1 cellular context compared by ENCODE assay signal in genomic region chr2:38610851-38611801, GRCh38.
TF ChIP-seq lines count a peak whose summit lies in the region.

No MANE protein-coding gene starts in this region.

TF ChIP-seq in HepG2, 621 proteins besides CTCF, POLR2A, EP300 and RAD21 (continued from another document and continues in another):
- no peak for TF ChIP-seq ZNF407 (CRISPR knock-in tag; IDR thresholded peaks at IDR 0.05; ENCODE audit: not compliant biosample characterization)
- peak; percentile 66 for TF ChIP-seq SALL1 (CRISPR knock-in tag; IDR thresholded peaks at IDR 0.05)
- TF ChIP-seq EHMT2 (IDR thresholded peaks at IDR 0.05; ENCODE audit: borderline replicate concordance, low read depth, low read length) = peak; percentile 94; the same call in 1 of the 2 replicates
- TF ChIP-seq MXI1 (IDR thresholded peaks at IDR 0.05; ENCODE audit: borderline replicate concordance, low read depth, low read length) = peak; percentile 36; the same call in 1 of the 3 replicates
- no peak for TF ChIP-seq CREB3 (CRISPR knock-in tag; IDR thresholded peaks at IDR 0.05)
- TF ChIP-seq NR2C2 (CRISPR knock-in tag; IDR thresholded peaks at IDR 0.05; ENCODE audit: borderline replicate concordance) = peak; percentile 55
- TF ChIP-seq SNRNP70 (IDR thresholded peaks at IDR 0.05; ENCODE audit: low read depth, low read length) = no peak
- peak; percentile 84 for TF ChIP-seq CREM (IDR thresholded peaks at IDR 0.05)
- no peak for TF ChIP-seq CREM (CRISPR knock-in tag; IDR thresholded peaks at IDR 0.05)
- no peak for TF ChIP-seq NBN (conservative IDR thresholded peaks at IDR 0.05)
- TF ChIP-seq ASH2L (IDR thresholded peaks at IDR 0.05; ENCODE audit: insufficient read length, low read depth, low read length) = peak; percentile 94
- no peak for TF ChIP-seq ZBTB42 (CRISPR knock-in tag; IDR thresholded peaks at IDR 0.05)
- no peak for TF ChIP-seq PLRG1 (conservative IDR thresholded peaks at IDR 0.05)
- TF ChIP-seq PPARG (CRISPR knock-in tag; conservative IDR thresholded peaks at IDR 0.05) = peak; percentile 81
- peak; percentile 34; the same call in 1 of the 2 replicates for TF ChIP-seq HHEX (CRISPR knock-in tag; IDR thresholded peaks at IDR 0.05)
- TF ChIP-seq PHF21A (CRISPR knock-in tag; IDR thresholded peaks at IDR 0.05) = peak; percentile 77; the same call in 1 of the 2 replicates
- TF ChIP-seq MEF2D (CRISPR knock-in tag; IDR thresholded peaks at IDR 0.05) = 0 out of 2 replicates have a peak, but pooled peaks have one; percentile 46
- peak; percentile 81; the same call in 1 of the 2 replicates for TF ChIP-seq SIX1 (CRISPR knock-in tag; IDR thresholded peaks at IDR 0.05; ENCODE audit: borderline replicate concordance)
- peak; percentile 72; the same call in 1 of the 2 replicates for TF ChIP-seq HMG20A (CRISPR knock-in tag; IDR thresholded peaks at IDR 0.05; ENCODE audit: borderline replicate concordance)
- no peak for TF ChIP-seq HNRNPLL (IDR thresholded peaks at IDR 0.05; ENCODE audit: low read depth, low read length, poor library complexity, severe bottlenecking)
- TF ChIP-seq ZBTB20 (CRISPR knock-in tag; IDR thresholded peaks at IDR 0.05; ENCODE audit: borderline replicate concordance, low read depth) = peak; percentile 76; the same call in 1 of the 2 replicates
- peak; percentile 70; the same call in 1 of the 2 replicates for TF ChIP-seq KDM6A (CRISPR knock-in tag; IDR thresholded peaks at IDR 0.05; ENCODE audit: low read depth)
- TF ChIP-seq BCL6 (CRISPR knock-in tag; IDR thresholded peaks at IDR 0.05) = peak; percentile 96
- TF ChIP-seq HDAC2 (CRISPR knock-in tag; IDR thresholded peaks at IDR 0.05) = peak; percentile 56
- peak; percentile 96 for TF ChIP-seq SIX4 (CRISPR knock-in tag; IDR thresholded peaks at IDR 0.05)
- 0 out of 4 replicates have a peak, but pooled peaks of 1 of the 2 experiments have one; percentile 39 for TF ChIP-seq KLF16 (CRISPR knock-in tag; IDR thresholded peaks at IDR 0.05)
- no peak for TF ChIP-seq ZNF460 (CRISPR knock-in tag; IDR thresholded peaks at IDR 0.05; ENCODE audit: borderline replicate concordance)
- TF ChIP-seq SAFB2 (CRISPR knock-in tag; IDR thresholded peaks at IDR 0.05; ENCODE audit: borderline replicate concordance, low read depth) = no peak
- 0 out of 2 replicates have a peak, but pooled peaks have one; percentile 32 for TF ChIP-seq BATF2 (CRISPR knock-in tag; IDR thresholded peaks at IDR 0.05)
- TF ChIP-seq MIXL1 (CRISPR knock-in tag; IDR thresholded peaks at IDR 0.05) = peak; percentile 43; the same call in 1 of the 2 replicates
- TF ChIP-seq FOXK1 (CRISPR knock-in tag; IDR thresholded peaks at IDR 0.05; ENCODE audit: borderline replicate concordance, low read depth) = no peak
- 0 out of 2 replicates have a peak, but pooled peaks have one; percentile 26 for TF ChIP-seq ZBTB3 (CRISPR knock-in tag; IDR thresholded peaks at IDR 0.05; ENCODE audit: borderline replicate concordance, low read depth)
- TF ChIP-seq POLR2AphosphoS2 (IDR thresholded peaks at IDR 0.05; ENCODE audit: low read depth, low read length) = no peak
- TF ChIP-seq TCF7 (IDR thresholded peaks at IDR 0.05; ENCODE audit: low read depth) = peak; percentile 70
- no peak for TF ChIP-seq KDM4B (CRISPR knock-in tag; IDR thresholded peaks at IDR 0.05)
- TF ChIP-seq FOXP1 (IDR thresholded peaks at IDR 0.05) = no peak
- TF ChIP-seq FOXP1 (CRISPR knock-in tag; IDR thresholded peaks at IDR 0.05) = peak; percentile 74; the same call in 1 of the 2 replicates
- 0 out of 2 replicates have a peak, but pooled peaks have one; percentile 28 for TF ChIP-seq ZBTB25 (CRISPR knock-in tag; IDR thresholded peaks at IDR 0.05)
- TF ChIP-seq CHD4 (IDR thresholded peaks at IDR 0.05; ENCODE audit: borderline replicate concordance, low read length) = peak; percentile 96; the same call in 1 of the 2 replicates
- 0 out of 2 replicates have a peak, but pooled peaks have one; percentile 40 for TF ChIP-seq ATF1 (CRISPR knock-in tag; IDR thresholded peaks at IDR 0.05)
- no peak for TF ChIP-seq SMAD9 (CRISPR knock-in tag; IDR thresholded peaks at IDR 0.05)
- TF ChIP-seq RERE (CRISPR knock-in tag; IDR thresholded peaks at IDR 0.05; ENCODE audit: low read depth) = peak; percentile 79; the same call in 1 of the 2 replicates
- TF ChIP-seq CBX5 (CRISPR knock-in tag; IDR thresholded peaks at IDR 0.05; ENCODE audit: borderline replicate concordance) = peak; percentile 36; the same call in 1 of the 2 replicates
- TF ChIP-seq ZBTB33 (CRISPR knock-in tag; IDR thresholded peaks at IDR 0.05) = 0 out of 2 replicates have a peak, but pooled peaks have one; percentile 35
